ENCODE assay signal across 33 cellular contexts in genomic region chrX:130714665-130715064, GRCh38.
"Had no signal": no experiment of that assay in that cellular context is flagged by ENCODE, and none has a peak within 500 bp of the region (broad histone marks: within the 10 kb centered on the region; RNA-seq: fewer than 3 reads in every experiment).

No MANE protein-coding gene starts in this region.

- DNase-seq: activated CD4-positive, alpha-beta memory T cell treated with anti-CD3 and anti-CD28 coated beads for 36 hours; activated CD4-positive, alpha-beta T cell treated with anti-CD3 and anti-CD28 coated beads for 36 hours; activated CD4-positive, alpha-beta T cell treated with anti-CD3 and anti-CD28 coated beads, Interleukin-2, amount 10 ng/mL, durations not matched to agents 24 days and 14 days; activated CD4-positive, CD25-positive, alpha-beta regulatory T cell; activated CD4-positive, CD25-positive, alpha-beta regulatory T cell treated with anti-CD3 and anti-CD28 coated beads, Interleukin-2, amount 50 U/mL, for 72 hours; activated CD8-positive, alpha-beta memory T cell treated with anti-CD3 and anti-CD28 coated beads, Interleukin-2, amount 10 ng/mL, durations not matched to agents 7 days and 5 days; activated CD8-positive, alpha-beta memory T cell treated with anti-CD3 and anti-CD28 coated beads, Interleukin-2, amount 50 U/mL, for 4 hours; activated CD8-positive, alpha-beta T cell treated with anti-CD3 and anti-CD28 coated beads, Interleukin-2, amount 10 ng/mL, durations not matched to agents 7 days and 5 days; activated effector memory CD4-positive, alpha-beta T cell treated with anti-CD3 and anti-CD28 coated beads, Interleukin-2, amount 50 U/mL, for 16 hours; activated naive CD4-positive, alpha-beta T cell treated with anti-CD3 and anti-CD28 coated beads for 36 hours; activated naive CD8-positive, alpha-beta T cell treated with anti-CD3 and anti-CD28 coated beads for 36 hours; activated naive CD8-positive, alpha-beta T cell treated with anti-CD3 and anti-CD28 coated beads, Interleukin-2, amount 50 U/mL, for 24 hours; activated T-cell treated with anti-CD3 and anti-CD28 coated beads, Interleukin-2, amount 50 U/mL, for 1 hour; activated T-cell treated with anti-CD3 and anti-CD28 coated beads, Interleukin-2, amount 50 U/mL, for 48 hours; adrenal gland; amygdala; aorta; central memory CD4-positive, alpha-beta T cell; cerebellar nuclear complex; colonic mucosa; dorsolateral prefrontal cortex; effector CD4-positive, alpha-beta T cell; effector memory CD8-positive, alpha-beta T cell; erythroblast; heart right ventricle; T-helper 1 cell; T-helper 17 cell; T1000 had no signal

- H3K4me1 ChIP-seq: adrenal gland, breast epithelium, colonic mucosa, esophagus muscularis mucosa, foreskin keratinocyte, gastroesophageal sphincter had no signal

- H3K9me3 ChIP-seq: adrenal gland, breast epithelium, colonic mucosa, esophagus muscularis mucosa, gastroesophageal sphincter, heart right ventricle had no signal

- H3K27me3 ChIP-seq: adrenal gland, cardiac muscle cell, colonic mucosa, esophagus muscularis mucosa, foreskin keratinocyte, gastroesophageal sphincter, heart right ventricle had no signal

- H3K4me3 ChIP-seq: adrenal gland, breast epithelium, cardiac muscle cell, colonic mucosa, dorsolateral prefrontal cortex, esophagus muscularis mucosa, gastroesophageal sphincter, heart right ventricle had no signal

- H3K27ac ChIP-seq: adrenal gland, breast epithelium, cardiac muscle cell, colonic mucosa, dorsolateral prefrontal cortex, esophagus muscularis mucosa, foreskin keratinocyte, gastroesophageal sphincter, heart right ventricle had no signal

- H3K36me3 ChIP-seq: adrenal gland, breast epithelium, cardiac muscle cell, colonic mucosa, esophagus muscularis mucosa, gastroesophageal sphincter, heart right ventricle had no signal

- ATAC-seq: activated CD4-positive, alpha-beta T cell treated with anti-CD3 and anti-CD28 coated beads for 36 hours; activated CD8-positive, alpha-beta memory T cell treated with anti-CD3 and anti-CD28 coated beads, Interleukin-2, amount 10 ng/mL, durations not matched to agents 7 days and 5 days; activated CD8-positive, alpha-beta T cell treated with anti-CD3 and anti-CD28 coated beads, Interleukin-2, amount 10 ng/mL, durations not matched to agents 7 days and 5 days; activated naive CD8-positive, alpha-beta T cell treated with anti-CD3 and anti-CD28 coated beads, Interleukin-2, amount 50 U/mL, for 24 hours; effector memory CD8-positive, alpha-beta T cell; foreskin keratinocyte; gastroesophageal sphincter; T-helper 17 cell had no signal
